In genomic region chr2:108611021-108611420, GRCh38 we compare ENCODE assay signal across 18 cellular contexts.
DNase-seq lines count a peak whose midpoint lies in the region; ATAC-seq and TF ChIP-seq lines count a peak whose summit lies in the region.
"Had no signal": no experiment of that assay in that cellular context is flagged by ENCODE, and none has a peak within 500 bp of the region (broad histone marks: within the 10 kb centered on the region; RNA-seq: fewer than 3 reads in every experiment).

No MANE protein-coding gene starts in this region.

- H3K27ac ChIP-seq in KMS-11 (0 out of 2 replicates have a peak overlapping the region, but pooled peaks have one; percentile 26), thyroid gland (peak overlapping the region in 2 of 3 donors; percentile 83 to 88)
- H3K27ac ChIP-seq: hepatocyte, right atrium auricular region, RWPE1, stomach, uterus had no signal

- TF ChIP-seq CTCF in KMS-11 (conservative IDR thresholded peaks at IDR 0.05; ENCODE audit: low read depth, low read length) (no peak), thyroid gland (IDR thresholded peaks at IDR 0.05) (no peak)

- CTCF ChIA-PET in activated naive CD4-positive, alpha-beta T cell treated with anti-CD3 and anti-CD28 coated beads for 36 hours (lab: Charles Lee), result interaction anchor here (0.8 to 10.4 kb wide), 4 partner anchors 11 to 101 kb away, joined by 3 to 147 read pairs (median 4); no protein-coding TSS in a partner anchor

- DNase-seq in activated naive CD4-positive, alpha-beta T cell treated with anti-CD3 and anti-CD28 coated beads for 36 hours, result no peak
- no peak for DNase-seq in activated naive CD4-positive, alpha-beta T cell (lab: John Stamatoyannopoulos, UW)
- no peak for DNase-seq in activated T-helper 2 cell treated with anti-CD3 and anti-CD28 coated beads, Interferon-gamma antibody, Interleukin-2, Interleukin-4, amounts not matched to agents 10 μg/mL and 5 μg/mL and 100 μg/mL, durations not matched to agents 14 hours and 24 hours and 36 hours (ENCODE audit: low spot score)
- DNase-seq in thyroid gland (no peak), RPMI8226 (no peak), Kasumi-1 (lab: John Stamatoyannopoulos, UW) (no peak)
- DNase-seq: NCI-H1092 treated with DMSO at 0.1 percent for 48 hours, NCI-H2171 treated with DMSO at 0.1 percent for 48 hours, NCI-H774, occipital lobe, stomach, uterus had no signal

- H3K27ac Mint-ChIP-seq in activated naive CD4-positive, alpha-beta T cell treated with anti-CD3 and anti-CD28 coated beads for 36 hours, result peak overlapping the region; percentile 68
- H3K27ac Mint-ChIP-seq in activated T-helper 2 cell treated with anti-CD3 and anti-CD28 coated beads, Interferon-gamma antibody, Interleukin-2, Interleukin-4, amounts not matched to agents 10 μg/mL and 5 μg/mL and 100 μg/mL, durations not matched to agents 14 hours and 24 hours and 36 hours, result peak overlapping the region; percentile 36

- no peak overlapping the region for H2AFZ ChIP-seq in KMS-11 (ENCODE audit: low read depth)
- H2AFZ ChIP-seq: hepatocyte had no signal

- intact Hi-C loops in activated naive CD4-positive, alpha-beta T cell treated with anti-CD3 and anti-CD28 coated beads for 36 hours (cut with micrococcal nuclease), result no loop called here
- intact Hi-C loops in activated T-helper 2 cell treated with anti-CD3 and anti-CD28 coated beads, Interferon-gamma antibody, Interleukin-2, Interleukin-4, amounts not matched to agents 10 μg/mL and 5 μg/mL and 100 μg/mL, durations not matched to agents 14 hours and 24 hours and 36 hours (cut with micrococcal nuclease), result no loop called here
- intact Hi-C loops in thyroid gland (cut with DNase I), result no loop called here

- peaks cover 54% of the 10 kb centered on the region for H3K4me1 Mint-ChIP-seq in activated naive CD4-positive, alpha-beta T cell treated with anti-CD3 and anti-CD28 coated beads for 36 hours (ENCODE audit: low read depth)
- H3K4me1 Mint-ChIP-seq in activated T-helper 2 cell treated with anti-CD3 and anti-CD28 coated beads, Interferon-gamma antibody, Interleukin-2, Interleukin-4, amounts not matched to agents 10 μg/mL and 5 μg/mL and 100 μg/mL, durations not matched to agents 14 hours and 24 hours and 36 hours (ENCODE audit: low read depth), result peaks cover 80% of the 10 kb centered on the region

- no peak overlapping the region for H3K4me3 Mint-ChIP-seq in activated naive CD4-positive, alpha-beta T cell treated with anti-CD3 and anti-CD28 coated beads for 36 hours
- peak overlapping the region; percentile 9 for H3K4me3 Mint-ChIP-seq in activated T-helper 2 cell treated with anti-CD3 and anti-CD28 coated beads, Interferon-gamma antibody, Interleukin-2, Interleukin-4, amounts not matched to agents 10 μg/mL and 5 μg/mL and 100 μg/mL, durations not matched to agents 14 hours and 24 hours and 36 hours (ENCODE audit: low read depth)

- no peaks in the 10 kb centered on the region for H3K9me3 Mint-ChIP-seq in activated naive CD4-positive, alpha-beta T cell treated with anti-CD3 and anti-CD28 coated beads for 36 hours
- H3K9me3 Mint-ChIP-seq in activated T-helper 2 cell treated with anti-CD3 and anti-CD28 coated beads, Interferon-gamma antibody, Interleukin-2, Interleukin-4, amounts not matched to agents 10 μg/mL and 5 μg/mL and 100 μg/mL, durations not matched to agents 14 hours and 24 hours and 36 hours, result no peaks in the 10 kb centered on the region

- no peaks in the 10 kb centered on the region for H3K9me3 ChIP-seq in thyroid gland
- H3K9me3 ChIP-seq: HAP-1, right atrium auricular region, stomach, uterus had no signal

- H3K27me3 ChIP-seq in KMS-11 (ENCODE audit: insufficient read depth, low read depth), result no peaks in the 10 kb centered on the region
- H3K27me3 ChIP-seq in thyroid gland, result no peaks in the 10 kb centered on the region
- H3K27me3 ChIP-seq: hepatocyte, right atrium auricular region, stomach, uterus had no signal

- no peak overlapping the region for H3K9ac ChIP-seq in KMS-11

- 90 to 93% methylated on average over 5 of the region's 5 CpGs for WGBS in thyroid gland, 2 donors

- no peaks in the 10 kb centered on the region for H3K27me3 Mint-ChIP-seq in activated naive CD4-positive, alpha-beta T cell treated with anti-CD3 and anti-CD28 coated beads for 36 hours (ENCODE audit: low read depth)
- no peaks in the 10 kb centered on the region for H3K27me3 Mint-ChIP-seq in activated T-helper 2 cell treated with anti-CD3 and anti-CD28 coated beads, Interferon-gamma antibody, Interleukin-2, Interleukin-4, amounts not matched to agents 10 μg/mL and 5 μg/mL and 100 μg/mL, durations not matched to agents 14 hours and 24 hours and 36 hours (ENCODE audit: low read depth)

- H3K36me3 Mint-ChIP-seq in activated naive CD4-positive, alpha-beta T cell treated with anti-CD3 and anti-CD28 coated beads for 36 hours (ENCODE audit: low read depth), result no peaks in the 10 kb centered on the region
- H3K36me3 Mint-ChIP-seq in activated T-helper 2 cell treated with anti-CD3 and anti-CD28 coated beads, Interferon-gamma antibody, Interleukin-2, Interleukin-4, amounts not matched to agents 10 μg/mL and 5 μg/mL and 100 μg/mL, durations not matched to agents 14 hours and 24 hours and 36 hours (ENCODE audit: low read depth), result peaks cover 11% of the 10 kb centered on the region

- no peak for ATAC-seq in GM19328 (IDR thresholded peaks at IDR 0.05; ENCODE audit: unreplicated experiment)

- no peaks in the 10 kb centered on the region for H4K20me1 ChIP-seq in KMS-11 (ENCODE audit: insufficient read depth)

- H3K4me2 ChIP-seq in KMS-11, result peak overlapping the region; percentile 21; the same call in 1 of the 2 replicates
- H3K4me2 ChIP-seq: hepatocyte had no signal

- no peak for TF ChIP-seq POLR2A in thyroid gland (IDR thresholded peaks at IDR 0.05)

- H3K36me3 ChIP-seq in KMS-11 (ENCODE audit: insufficient read depth) (no peaks in the 10 kb centered on the region), thyroid gland (no peaks in the 10 kb centered on the region)
- H3K36me3 ChIP-seq: HAP-1, right atrium auricular region, stomach, uterus had no signal

- H3K4me3 ChIP-seq in KMS-11 (IDR thresholded peaks at IDR 0.05; ENCODE audit: insufficient read depth, low read depth, low read length), result no peak overlapping the region
- no peak overlapping the region for H3K4me3 ChIP-seq in thyroid gland (replicated peaks in 1 of 3)
- H3K4me3 ChIP-seq: HAP-1, hepatocyte, right atrium auricular region, stomach, uterus had no signal

- H3K4me1 ChIP-seq in KMS-11 (ENCODE audit: low read depth, poor library complexity, severe bottlenecking), result peaks cover 60% of the 10 kb centered on the region
- H3K4me1 ChIP-seq in thyroid gland, result peaks cover 39% of the 10 kb centered on the region in 2 donors

- H3K79me2 ChIP-seq in KMS-11 (ENCODE audit: insufficient read depth, low read depth), result 0 out of 2 replicates have a peak, but pooled peaks cover 17% of the 10 kb centered on the region
